Comparison of ENCODE assay signal across 8 cellular contexts in the genomic region with DNA sequence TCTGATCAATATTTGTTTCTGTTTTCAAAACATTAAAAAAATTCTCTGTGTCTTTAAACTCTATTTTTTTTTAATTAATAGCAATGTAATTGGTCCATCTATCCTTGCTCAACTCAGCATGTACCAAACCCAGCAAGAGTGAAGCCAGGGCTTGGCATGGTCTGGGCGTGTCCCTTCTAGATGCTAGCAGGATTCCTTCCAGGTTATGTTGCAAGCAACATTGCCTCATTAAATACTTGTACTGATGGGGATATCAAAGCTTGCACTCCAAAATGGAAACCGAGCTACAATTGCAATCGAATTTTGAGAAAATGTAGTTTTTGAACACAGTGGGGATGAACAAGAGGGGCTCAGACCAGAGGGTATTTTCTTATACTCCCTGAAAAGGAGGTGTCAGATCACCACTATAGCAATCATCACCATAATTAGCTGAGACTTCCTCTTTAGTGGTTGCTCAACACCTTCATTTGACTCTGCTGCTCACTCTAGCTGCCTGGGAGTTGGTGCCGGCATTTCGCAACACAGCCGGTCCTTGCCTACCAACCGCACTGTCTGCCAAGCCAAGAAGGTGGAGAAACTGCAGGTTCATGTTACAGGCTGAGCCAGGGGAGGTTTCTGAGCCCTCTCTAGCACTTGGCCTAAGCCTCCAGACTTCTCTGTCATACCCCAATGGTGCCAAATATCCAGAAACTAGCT.
DNase-seq lines count a peak whose midpoint lies in the region; ATAC-seq, FAIRE-seq and TF ChIP-seq lines count a peak whose summit lies in the region.

No MANE protein-coding gene starts in this region.

- peaks cover 0 to 3% of the 10 kb centered on the region in 2 experiments; a peak in 2 of 5 replicates for H3K9me3 Mint-ChIP-seq in H9
- H3K9me3 Mint-ChIP-seq in activated T-cell treated with anti-CD3 and anti-CD28 coated beads, Interleukin-2, amount 50 U/mL, for 24 hours = no peaks in the 10 kb centered on the region
- H3K9me3 Mint-ChIP-seq in CD4-positive, alpha-beta T cell = no peaks in the 10 kb centered on the region

- no peak overlapping the region for H3K4me2 ChIP-seq in H9 (ENCODE audit: insufficient read depth, insufficient read length, low read length)

- H2AFZ ChIP-seq in H9 (ENCODE audit: low read length) = no peak overlapping the region

- intact Hi-C loops in pancreas (cut with DNase I) = no loop called here
- intact Hi-C loops in CD4-positive, alpha-beta T cell (cut with DNase I, micrococcal nuclease) = no loop called here

- WGBS in H9 (ENCODE audit: extremely low coverage, insufficient read length, low lambda C conversion rate) = no CpG with 5 or more reads among the region's 7 CpGs
- WGBS in pancreas, 2 donors = 46 to 48% methylated on average over 7 of the region's 7 CpGs

- H3K79me2 ChIP-seq in H9 (ENCODE audit: insufficient read depth, low read length) = no peaks in the 10 kb centered on the region

- H3T11ph ChIP-seq in H9 (ENCODE audit: low read length) = no peak overlapping the region

- no peak overlapping the region for H4K91ac ChIP-seq in H9 (ENCODE audit: insufficient read length, low read depth, low read length)

- H2BK12ac ChIP-seq in H9 (ENCODE audit: insufficient read length, low read depth, low read length) = no peak overlapping the region

- H3K27ac ChIP-seq in H9 (ENCODE audit: insufficient read length, low read depth, low read length) (no peak overlapping the region), pancreas (peak overlapping the region in 1 of 4 donors; percentile 8)
- H3K27ac ChIP-seq in CD4-positive, alpha-beta T cell (ENCODE audit: low read depth, low read length) = no peak overlapping the region

- no peaks in the 10 kb centered on the region for H4K20me1 ChIP-seq in H9 (ENCODE audit: control insufficient read depth, insufficient read depth, insufficient read length)

- peaks cover 0 to 2% (median 0%) of the 10 kb centered on the region in 3 experiments; a peak in 2 of 7 replicates for H3K36me3 Mint-ChIP-seq in H9 (ENCODE audit: insufficient read depth in 1 of 3, low read depth in 3 of 3)
- H3K36me3 Mint-ChIP-seq in activated T-cell treated with anti-CD3 and anti-CD28 coated beads, Interleukin-2, amount 50 U/mL, for 24 hours (ENCODE audit: low read depth) = no peaks in the 10 kb centered on the region
- no peaks in the 10 kb centered on the region for H3K36me3 Mint-ChIP-seq in CD4-positive, alpha-beta T cell (ENCODE audit: low read depth)

- no peaks in the 10 kb centered on the region for H3K27me3 ChIP-seq in H9 (ENCODE audit: insufficient read depth, low read length)
- no peaks in the 10 kb centered on the region for H3K27me3 ChIP-seq in pancreas
- H3K27me3 ChIP-seq in CD4-positive, alpha-beta T cell (ENCODE audit: control insufficient read depth, insufficient read depth, low read length) = no peaks in the 10 kb centered on the region

- H3K27ac Mint-ChIP-seq in H9 = no peak overlapping the region
- H3K27ac Mint-ChIP-seq in activated T-cell treated with anti-CD3 and anti-CD28 coated beads, Interleukin-2, amount 50 U/mL, for 24 hours = no peak overlapping the region
- no peak overlapping the region for H3K27ac Mint-ChIP-seq in CD4-positive, alpha-beta T cell

- H3K36me3 ChIP-seq in pancreas = no peaks in the 10 kb centered on the region

- H3K4me3 ChIP-seq in pancreas = no peak overlapping the region

- no peak overlapping the region for H2BK15ac ChIP-seq in H9 (ENCODE audit: low read depth, low read length)

- no peaks in the 10 kb centered on the region for H3K4me1 ChIP-seq in H9 (ENCODE audit: insufficient read depth, low read length)
- peaks cover 0 to 11% (median 0%) of the 10 kb centered on the region in 3 donors for H3K4me1 ChIP-seq in pancreas

- no peaks in the 10 kb centered on the region for H3K9me3 ChIP-seq in H9 (ENCODE audit: control insufficient read depth, low read depth, low read length)
- no peaks in the 10 kb centered on the region for H3K9me3 ChIP-seq in pancreas
- H3K9me3 ChIP-seq in CD4-positive, alpha-beta T cell (ENCODE audit: control insufficient read depth, low read length) = no peaks in the 10 kb centered on the region

- H2BK5ac ChIP-seq in H9 (ENCODE audit: insufficient read length, low read length) = no peak overlapping the region

- no peaks in the 10 kb centered on the region for H3K27me3 Mint-ChIP-seq in H9 (ENCODE audit: low read depth)
- peaks cover 21% of the 10 kb centered on the region for H3K27me3 Mint-ChIP-seq in activated T-cell treated with anti-CD3 and anti-CD28 coated beads, Interleukin-2, amount 50 U/mL, for 24 hours
- peaks cover 14% of the 10 kb centered on the region for H3K27me3 Mint-ChIP-seq in CD4-positive, alpha-beta T cell

- FAIRE-seq in pancreas (lab: Jason Lieb, UNC) = no peak

- H3K56ac ChIP-seq in H9 (ENCODE audit: insufficient read length, low read depth, low read length) = no peak overlapping the region

- H3K4ac ChIP-seq in H9 (ENCODE audit: low read depth, low read length) = no peak overlapping the region

- no peak overlapping the region for H3K14ac ChIP-seq in H9 (ENCODE audit: insufficient read depth, low read length)

- no peak overlapping the region for H2BK20ac ChIP-seq in H9 (ENCODE audit: low read depth, low read length, poor library complexity, severe bottlenecking)

- CTCF ChIA-PET in CD4-positive, alpha-beta T cell (lab: Charles Lee) = no interaction called here

- H3K79me1 ChIP-seq in H9 (ENCODE audit: insufficient read depth, low read depth, low read length, poor library complexity, severe bottlenecking) = no peaks in the 10 kb centered on the region

- ATAC-seq in esophagus mucosa (peak; percentile 98), pancreas (peak; percentile 92 to 95 (median 93)), GM21526 (IDR thresholded peaks at IDR 0.05; ENCODE audit: low FRiP score, unreplicated experiment) (no peak)
- no peak for ATAC-seq in CD4-positive, alpha-beta T cell (ENCODE audit: poor library complexity)

- H2AK5ac ChIP-seq in H9 (ENCODE audit: insufficient read length, low read length) = no peak overlapping the region

- no peak overlapping the region for H4K5ac ChIP-seq in H9 (ENCODE audit: insufficient read length, low read depth, low read length)

- no peak overlapping the region for H3K18ac ChIP-seq in H9 (ENCODE audit: insufficient read length, low read depth, low read length)

- POLR2A ChIA-PET in CD4-positive, alpha-beta T cell (lab: Charles Lee) = no interaction called here

- no peak overlapping the region for H3K4me3 Mint-ChIP-seq in H9
- H3K4me3 Mint-ChIP-seq in activated T-cell treated with anti-CD3 and anti-CD28 coated beads, Interleukin-2, amount 50 U/mL, for 24 hours = no peak overlapping the region
- H3K4me3 Mint-ChIP-seq in CD4-positive, alpha-beta T cell = no peak overlapping the region

- no peak for TF ChIP-seq CTCF in H9 (conservative IDR thresholded peaks at IDR 0.05)
- no peak for TF ChIP-seq CTCF in pancreas (IDR thresholded peaks at IDR 0.05)
- no peak for TF ChIP-seq CTCF in CD4-positive, alpha-beta T cell (IDR thresholded peaks at IDR 0.05)

- peaks cover 0 to 2% of the 10 kb centered on the region in 2 experiments; a peak in 1 of 4 replicates for H3K4me1 Mint-ChIP-seq in H9
- H3K4me1 Mint-ChIP-seq in activated T-cell treated with anti-CD3 and anti-CD28 coated beads, Interleukin-2, amount 50 U/mL, for 24 hours (ENCODE audit: low read depth) = no peaks in the 10 kb centered on the region
- no peaks in the 10 kb centered on the region for H3K4me1 Mint-ChIP-seq in CD4-positive, alpha-beta T cell (ENCODE audit: low read depth)

- H3K9ac ChIP-seq in H9 (ENCODE audit: extremely low read depth, insufficient read length, low read length) = no peak overlapping the region

- no peak overlapping the region for H4K8ac ChIP-seq in H9 (replicated peaks; ENCODE audit: insufficient read length, low read depth, low read length)

- DNase-seq in Ammon's horn (ENCODE audit: low spot score) = peak; percentile 62
- DNase-seq in H9 = peak; percentile 33
- DNase-seq in NCI-H2196 treated with DMSO at 0.1 percent for 48 hours (lab: John Stamatoyannopoulos, UW; ENCODE audit: unreplicated experiment) = peak; percentile 91
- peak in 5 of 6 donors; percentile 32 to 70 (median 57) for DNase-seq in pancreas
- DNase-seq in activated T-cell treated with anti-CD3 and anti-CD28 coated beads, Interleukin-2, amount 50 U/mL, for 24 hours = no peak
- DNase-seq in CD4-positive, alpha-beta T cell = no peak

- no peak overlapping the region for H2BK120ac ChIP-seq in H9 (ENCODE audit: low read depth, low read length, poor library complexity, severe bottlenecking)

- H3K23me2 ChIP-seq in H9 (ENCODE audit: insufficient read length, low read depth, low read length, poor library complexity, severe bottlenecking) = no peaks in the 10 kb centered on the region

- no peak overlapping the region for H3K23ac ChIP-seq in H9 (ENCODE audit: insufficient read length, low read depth, low read length)

Comparison
In these comparisons a context has a peak if more than half of its experiments do, and no peak if none do; other contexts are left out.
1. DNase-seq: peak in Ammon's horn (single experiment), H9 (single experiment), NCI-H2196 treated with DMSO at 0.1 percent for 48 hours (single experiment) and pancreas (5 of 6); none in activated T-cell treated with anti-CD3 and anti-CD28 coated beads, Interleukin-2, amount 50 U/mL, for 24 hours (single experiment) and CD4-positive, alpha-beta T cell (0 of 10).
2. ATAC-seq: peak in esophagus mucosa (single experiment) and pancreas (4 of 4); none in GM21526 (single experiment) and CD4-positive, alpha-beta T cell (single experiment).